ENCODE assay signal across 1 cellular context in the genomic region with DNA sequence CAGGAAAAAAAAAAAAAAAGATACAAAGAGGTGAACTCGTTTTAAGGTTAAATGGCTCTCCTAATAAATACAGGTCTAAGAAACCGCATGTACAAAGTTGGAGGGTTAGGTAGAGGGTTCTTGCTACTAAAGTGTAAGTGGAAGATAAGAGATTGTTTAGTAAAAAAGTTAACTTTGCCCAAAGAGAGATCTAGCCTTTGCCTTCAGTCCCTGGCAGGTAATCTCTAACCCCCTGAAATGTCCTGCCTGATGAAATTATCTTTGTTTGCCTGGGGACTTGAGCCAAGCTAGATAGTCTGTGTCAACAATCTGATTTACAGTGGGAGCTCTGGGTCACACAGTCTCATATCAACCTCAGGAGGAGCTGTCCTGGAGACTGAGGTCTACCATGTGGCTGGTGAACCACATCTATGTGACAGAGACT.
TF ChIP-seq lines count a peak whose summit lies in the region.

No MANE protein-coding gene starts in this region.

TF ChIP-seq in K562, 482 proteins besides CTCF, POLR2A, EP300 and RAD21 (continued from another document and continues in another):
- TF ChIP-seq, protein P1, sequence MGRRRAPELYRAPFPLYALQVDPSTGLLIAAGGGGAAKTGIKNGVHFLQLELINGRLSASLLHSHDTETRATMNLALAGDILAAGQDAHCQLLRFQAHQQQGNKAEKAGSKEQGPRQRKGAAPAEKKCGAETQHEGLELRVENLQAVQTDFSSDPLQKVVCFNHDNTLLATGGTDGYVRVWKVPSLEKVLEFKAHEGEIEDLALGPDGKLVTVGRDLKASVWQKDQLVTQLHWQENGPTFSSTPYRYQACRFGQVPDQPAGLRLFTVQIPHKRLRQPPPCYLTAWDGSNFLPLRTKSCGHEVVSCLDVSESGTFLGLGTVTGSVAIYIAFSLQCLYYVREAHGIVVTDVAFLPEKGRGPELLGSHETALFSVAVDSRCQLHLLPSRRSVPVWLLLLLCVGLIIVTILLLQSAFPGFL (CRISPR knock-in tag; IDR thresholded peaks at IDR 0.05): no peak
- TF ChIP-seq RBFOX2 (IDR thresholded peaks at IDR 0.05; ENCODE audit: low read depth, low read length): no peak
- TF ChIP-seq HOXB6 (CRISPR knock-in tag; IDR thresholded peaks at IDR 0.05; ENCODE audit: borderline replicate concordance): no peak
- TF ChIP-seq, protein P2, sequence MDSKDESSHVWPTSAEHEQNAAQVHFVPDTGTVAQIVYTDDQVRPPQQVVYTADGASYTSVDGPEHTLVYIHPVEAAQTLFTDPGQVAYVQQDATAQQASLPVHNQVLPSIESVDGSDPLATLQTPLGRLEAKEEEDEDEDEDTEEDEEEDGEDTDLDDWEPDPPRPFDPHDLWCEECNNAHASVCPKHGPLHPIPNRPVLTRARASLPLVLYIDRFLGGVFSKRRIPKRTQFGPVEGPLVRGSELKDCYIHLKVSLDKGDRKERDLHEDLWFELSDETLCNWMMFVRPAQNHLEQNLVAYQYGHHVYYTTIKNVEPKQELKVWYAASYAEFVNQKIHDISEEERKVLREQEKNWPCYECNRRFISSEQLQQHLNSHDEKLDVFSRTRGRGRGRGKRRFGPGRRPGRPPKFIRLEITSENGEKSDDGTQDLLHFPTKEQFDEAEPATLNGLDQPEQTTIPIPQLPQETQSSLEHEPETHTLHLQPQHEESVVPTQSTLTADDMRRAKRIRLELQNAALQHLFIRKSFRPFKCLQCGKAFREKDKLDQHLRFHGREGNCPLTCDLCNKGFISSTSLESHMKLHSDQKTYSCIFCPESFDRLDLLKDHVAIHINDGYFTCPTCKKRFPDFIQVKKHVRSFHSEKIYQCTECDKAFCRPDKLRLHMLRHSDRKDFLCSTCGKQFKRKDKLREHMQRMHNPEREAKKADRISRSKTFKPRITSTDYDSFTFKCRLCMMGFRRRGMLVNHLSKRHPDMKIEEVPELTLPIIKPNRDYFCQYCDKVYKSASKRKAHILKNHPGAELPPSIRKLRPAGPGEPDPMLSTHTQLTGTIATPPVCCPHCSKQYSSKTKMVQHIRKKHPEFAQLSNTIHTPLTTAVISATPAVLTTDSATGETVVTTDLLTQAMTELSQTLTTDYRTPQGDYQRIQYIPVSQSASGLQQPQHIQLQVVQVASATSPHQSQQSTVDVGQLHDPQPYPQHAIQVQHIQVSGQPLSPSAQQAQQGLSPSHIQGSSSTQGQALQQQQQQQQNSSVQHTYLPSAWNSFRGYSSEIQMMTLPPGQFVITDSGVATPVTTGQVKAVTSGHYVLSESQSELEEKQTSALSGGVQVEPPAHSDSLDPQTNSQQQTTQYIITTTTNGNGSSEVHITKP (IDR thresholded peaks at IDR 0.05; ENCODE audit: partially characterized antibody): no peak
- no peak for TF ChIP-seq ZNF354B (CRISPR knock-in tag; IDR thresholded peaks at IDR 0.05)
- TF ChIP-seq KAT7 (CRISPR knock-in tag; IDR thresholded peaks at IDR 0.05; ENCODE audit: borderline replicate concordance): no peak
- no peak for TF ChIP-seq NFE2 (IDR thresholded peaks at IDR 0.05; ENCODE audit: low read depth)
- TF ChIP-seq, protein P3, sequence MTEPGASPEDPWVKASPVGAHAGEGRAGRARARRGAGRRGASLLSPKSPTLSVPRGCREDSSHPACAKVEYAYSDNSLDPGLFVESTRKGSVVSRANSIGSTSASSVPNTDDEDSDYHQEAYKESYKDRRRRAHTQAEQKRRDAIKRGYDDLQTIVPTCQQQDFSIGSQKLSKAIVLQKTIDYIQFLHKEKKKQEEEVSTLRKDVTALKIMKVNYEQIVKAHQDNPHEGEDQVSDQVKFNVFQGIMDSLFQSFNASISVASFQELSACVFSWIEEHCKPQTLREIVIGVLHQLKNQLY (CRISPR knock-in tag; conservative IDR thresholded peaks at IDR 0.05): no peak
- TF ChIP-seq CBX3 (IDR thresholded peaks at IDR 0.05; ENCODE audit: borderline replicate concordance in 1 of 2, low read length in 2 of 2): no peak
- TF ChIP-seq HNRNPH1 (optimal IDR thresholded peaks at IDR 0.05; ENCODE audit: low read depth, low read length): no peak
- no peak for TF ChIP-seq DNMT1 (IDR thresholded peaks at IDR 0.05)
- no peak for TF ChIP-seq SMAD1 (IDR thresholded peaks at IDR 0.05; ENCODE audit: low read depth, low read length, partially characterized antibody)
- no peak for TF ChIP-seq ZC3H4 (CRISPR knock-in tag; IDR thresholded peaks at IDR 0.05; ENCODE audit: borderline replicate concordance)
- no peak for TF ChIP-seq NR4A1 (CRISPR knock-in tag; IDR thresholded peaks at IDR 0.05)
- no peak for TF ChIP-seq NR4A1 (tag; IDR thresholded peaks at IDR 0.05)
- TF ChIP-seq TEAD2 (tag; IDR thresholded peaks at IDR 0.05): no peak
- TF ChIP-seq ZNF707 (CRISPR knock-in tag; conservative IDR thresholded peaks at IDR 0.05): no peak
- TF ChIP-seq HDAC2 (IDR thresholded peaks at IDR 0.05): peak; percentile 73; the same call in 1 of the 2 replicates
- no peak for TF ChIP-seq GABPA (tag; conservative IDR thresholded peaks at IDR 0.05; ENCODE audit: low read depth)
- peak; percentile 90 to 91 for TF ChIP-seq KDM1A (IDR thresholded peaks at IDR 0.05)
- peak; percentile 93 for TF ChIP-seq CBFA2T3 (IDR thresholded peaks at IDR 0.05)
- TF ChIP-seq ZNF184 (CRISPR knock-in tag; IDR thresholded peaks at IDR 0.05): no peak
- no peak for TF ChIP-seq SAFB (IDR thresholded peaks at IDR 0.05; ENCODE audit: borderline replicate concordance, low read depth, low read length)
- TF ChIP-seq, protein P4, sequence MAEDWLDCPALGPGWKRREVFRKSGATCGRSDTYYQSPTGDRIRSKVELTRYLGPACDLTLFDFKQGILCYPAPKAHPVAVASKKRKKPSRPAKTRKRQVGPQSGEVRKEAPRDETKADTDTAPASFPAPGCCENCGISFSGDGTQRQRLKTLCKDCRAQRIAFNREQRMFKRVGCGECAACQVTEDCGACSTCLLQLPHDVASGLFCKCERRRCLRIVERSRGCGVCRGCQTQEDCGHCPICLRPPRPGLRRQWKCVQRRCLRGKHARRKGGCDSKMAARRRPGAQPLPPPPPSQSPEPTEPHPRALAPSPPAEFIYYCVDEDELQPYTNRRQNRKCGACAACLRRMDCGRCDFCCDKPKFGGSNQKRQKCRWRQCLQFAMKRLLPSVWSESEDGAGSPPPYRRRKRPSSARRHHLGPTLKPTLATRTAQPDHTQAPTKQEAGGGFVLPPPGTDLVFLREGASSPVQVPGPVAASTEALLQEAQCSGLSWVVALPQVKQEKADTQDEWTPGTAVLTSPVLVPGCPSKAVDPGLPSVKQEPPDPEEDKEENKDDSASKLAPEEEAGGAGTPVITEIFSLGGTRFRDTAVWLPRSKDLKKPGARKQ (CRISPR knock-in tag; IDR thresholded peaks at IDR 0.05): no peak
- no peak for TF ChIP-seq ZSCAN29 (IDR thresholded peaks at IDR 0.05)
- peak; percentile 55; the same call in 1 of the 2 replicates for TF ChIP-seq LEF1 (IDR thresholded peaks at IDR 0.05)
- TF ChIP-seq U2AF1 (optimal IDR thresholded peaks at IDR 0.05; ENCODE audit: low read depth, low read length): no peak
- TF ChIP-seq, protein P5, sequence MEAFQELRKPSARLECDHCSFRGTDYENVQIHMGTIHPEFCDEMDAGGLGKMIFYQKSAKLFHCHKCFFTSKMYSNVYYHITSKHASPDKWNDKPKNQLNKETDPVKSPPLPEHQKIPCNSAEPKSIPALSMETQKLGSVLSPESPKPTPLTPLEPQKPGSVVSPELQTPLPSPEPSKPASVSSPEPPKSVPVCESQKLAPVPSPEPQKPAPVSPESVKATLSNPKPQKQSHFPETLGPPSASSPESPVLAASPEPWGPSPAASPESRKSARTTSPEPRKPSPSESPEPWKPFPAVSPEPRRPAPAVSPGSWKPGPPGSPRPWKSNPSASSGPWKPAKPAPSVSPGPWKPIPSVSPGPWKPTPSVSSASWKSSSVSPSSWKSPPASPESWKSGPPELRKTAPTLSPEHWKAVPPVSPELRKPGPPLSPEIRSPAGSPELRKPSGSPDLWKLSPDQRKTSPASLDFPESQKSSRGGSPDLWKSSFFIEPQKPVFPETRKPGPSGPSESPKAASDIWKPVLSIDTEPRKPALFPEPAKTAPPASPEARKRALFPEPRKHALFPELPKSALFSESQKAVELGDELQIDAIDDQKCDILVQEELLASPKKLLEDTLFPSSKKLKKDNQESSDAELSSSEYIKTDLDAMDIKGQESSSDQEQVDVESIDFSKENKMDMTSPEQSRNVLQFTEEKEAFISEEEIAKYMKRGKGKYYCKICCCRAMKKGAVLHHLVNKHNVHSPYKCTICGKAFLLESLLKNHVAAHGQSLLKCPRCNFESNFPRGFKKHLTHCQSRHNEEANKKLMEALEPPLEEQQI (IDR thresholded peaks at IDR 0.05): peak; percentile 68
- peak; percentile 86 for TF ChIP-seq CBFA2T2 (conservative IDR thresholded peaks at IDR 0.05)
- TF ChIP-seq NCOR1 (IDR thresholded peaks at IDR 0.05): peak; percentile 84
- no peak for TF ChIP-seq MCM2 (IDR thresholded peaks at IDR 0.05; ENCODE audit: low read depth)
- no peak for TF ChIP-seq ILK (tag; IDR thresholded peaks at IDR 0.05; ENCODE audit: borderline replicate concordance, low read depth)
- no peak for TF ChIP-seq NELFE (IDR thresholded peaks at IDR 0.05; ENCODE audit: insufficient read depth, insufficient read length)
- TF ChIP-seq, protein P6, sequence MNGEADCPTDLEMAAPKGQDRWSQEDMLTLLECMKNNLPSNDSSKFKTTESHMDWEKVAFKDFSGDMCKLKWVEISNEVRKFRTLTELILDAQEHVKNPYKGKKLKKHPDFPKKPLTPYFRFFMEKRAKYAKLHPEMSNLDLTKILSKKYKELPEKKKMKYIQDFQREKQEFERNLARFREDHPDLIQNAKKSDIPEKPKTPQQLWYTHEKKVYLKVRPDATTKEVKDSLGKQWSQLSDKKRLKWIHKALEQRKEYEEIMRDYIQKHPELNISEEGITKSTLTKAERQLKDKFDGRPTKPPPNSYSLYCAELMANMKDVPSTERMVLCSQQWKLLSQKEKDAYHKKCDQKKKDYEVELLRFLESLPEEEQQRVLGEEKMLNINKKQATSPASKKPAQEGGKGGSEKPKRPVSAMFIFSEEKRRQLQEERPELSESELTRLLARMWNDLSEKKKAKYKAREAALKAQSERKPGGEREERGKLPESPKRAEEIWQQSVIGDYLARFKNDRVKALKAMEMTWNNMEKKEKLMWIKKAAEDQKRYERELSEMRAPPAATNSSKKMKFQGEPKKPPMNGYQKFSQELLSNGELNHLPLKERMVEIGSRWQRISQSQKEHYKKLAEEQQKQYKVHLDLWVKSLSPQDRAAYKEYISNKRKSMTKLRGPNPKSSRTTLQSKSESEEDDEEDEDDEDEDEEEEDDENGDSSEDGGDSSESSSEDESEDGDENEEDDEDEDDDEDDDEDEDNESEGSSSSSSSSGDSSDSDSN (IDR thresholded peaks at IDR 0.05; ENCODE audit: borderline replicate concordance in 1 of 2, low read depth in 2 of 2, low read length in 2 of 2): 0 out of 4 replicates have a peak, but pooled peaks of 1 of the 2 experiments have one; percentile 28
- no peak for TF ChIP-seq ZBTB17 (CRISPR knock-in tag; IDR thresholded peaks at IDR 0.05)
- TF ChIP-seq HNRNPUL1 (IDR thresholded peaks at IDR 0.05; ENCODE audit: low read length): no peak
- TF ChIP-seq ZNF408 (CRISPR knock-in tag; IDR thresholded peaks at IDR 0.05; ENCODE audit: low read depth): no peak
- no peak for TF ChIP-seq TEAD1 (CRISPR knock-in tag; IDR thresholded peaks at IDR 0.05)
- no peak for TF ChIP-seq ZNF12 (CRISPR knock-in tag; IDR thresholded peaks at IDR 0.05)
- TF ChIP-seq, protein P7, sequence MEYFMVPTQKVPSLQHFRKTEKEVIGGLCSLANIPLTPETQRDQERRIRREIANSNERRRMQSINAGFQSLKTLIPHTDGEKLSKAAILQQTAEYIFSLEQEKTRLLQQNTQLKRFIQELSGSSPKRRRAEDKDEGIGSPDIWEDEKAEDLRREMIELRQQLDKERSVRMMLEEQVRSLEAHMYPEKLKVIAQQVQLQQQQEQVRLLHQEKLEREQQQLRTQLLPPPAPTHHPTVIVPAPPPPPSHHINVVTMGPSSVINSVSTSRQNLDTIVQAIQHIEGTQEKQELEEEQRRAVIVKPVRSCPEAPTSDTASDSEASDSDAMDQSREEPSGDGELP (CRISPR knock-in tag; IDR thresholded peaks at IDR 0.05; ENCODE audit: borderline replicate concordance): no peak
- no peak for TF ChIP-seq ZNF263 (CRISPR knock-in tag; IDR thresholded peaks at IDR 0.05; ENCODE audit: borderline replicate concordance)
- TF ChIP-seq, protein P8, sequence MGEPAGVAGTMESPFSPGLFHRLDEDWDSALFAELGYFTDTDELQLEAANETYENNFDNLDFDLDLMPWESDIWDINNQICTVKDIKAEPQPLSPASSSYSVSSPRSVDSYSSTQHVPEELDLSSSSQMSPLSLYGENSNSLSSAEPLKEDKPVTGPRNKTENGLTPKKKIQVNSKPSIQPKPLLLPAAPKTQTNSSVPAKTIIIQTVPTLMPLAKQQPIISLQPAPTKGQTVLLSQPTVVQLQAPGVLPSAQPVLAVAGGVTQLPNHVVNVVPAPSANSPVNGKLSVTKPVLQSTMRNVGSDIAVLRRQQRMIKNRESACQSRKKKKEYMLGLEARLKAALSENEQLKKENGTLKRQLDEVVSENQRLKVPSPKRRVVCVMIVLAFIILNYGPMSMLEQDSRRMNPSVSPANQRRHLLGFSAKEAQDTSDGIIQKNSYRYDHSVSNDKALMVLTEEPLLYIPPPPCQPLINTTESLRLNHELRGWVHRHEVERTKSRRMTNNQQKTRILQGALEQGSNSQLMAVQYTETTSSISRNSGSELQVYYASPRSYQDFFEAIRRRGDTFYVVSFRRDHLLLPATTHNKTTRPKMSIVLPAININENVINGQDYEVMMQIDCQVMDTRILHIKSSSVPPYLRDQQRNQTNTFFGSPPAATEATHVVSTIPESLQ (CRISPR knock-in tag; IDR thresholded peaks at IDR 0.05): no peak
- TF ChIP-seq PHF20 (IDR thresholded peaks at IDR 0.05; ENCODE audit: partially characterized antibody): no peak
- TF ChIP-seq ZNF695 (CRISPR knock-in tag; IDR thresholded peaks at IDR 0.05): no peak
- TF ChIP-seq, protein P9, sequence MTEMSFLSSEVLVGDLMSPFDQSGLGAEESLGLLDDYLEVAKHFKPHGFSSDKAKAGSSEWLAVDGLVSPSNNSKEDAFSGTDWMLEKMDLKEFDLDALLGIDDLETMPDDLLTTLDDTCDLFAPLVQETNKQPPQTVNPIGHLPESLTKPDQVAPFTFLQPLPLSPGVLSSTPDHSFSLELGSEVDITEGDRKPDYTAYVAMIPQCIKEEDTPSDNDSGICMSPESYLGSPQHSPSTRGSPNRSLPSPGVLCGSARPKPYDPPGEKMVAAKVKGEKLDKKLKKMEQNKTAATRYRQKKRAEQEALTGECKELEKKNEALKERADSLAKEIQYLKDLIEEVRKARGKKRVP (CRISPR knock-in tag; IDR thresholded peaks at IDR 0.05): no peak
- TF ChIP-seq ZNF699 (CRISPR knock-in tag; IDR thresholded peaks at IDR 0.05; ENCODE audit: insufficient replicate concordance): no peak
- no peak for TF ChIP-seq MEF2A (IDR thresholded peaks at IDR 0.05; ENCODE audit: control insufficient read depth, low read depth, low read length)
- no peak; the same call in 1 of the 2 replicates for TF ChIP-seq EP400 (IDR thresholded peaks at IDR 0.05)
- no peak for TF ChIP-seq PTBP1 (IDR thresholded peaks at IDR 0.05; ENCODE audit: low read depth, low read length)
